ENCODE assay signal across 18 cellular contexts in the genomic region with DNA sequence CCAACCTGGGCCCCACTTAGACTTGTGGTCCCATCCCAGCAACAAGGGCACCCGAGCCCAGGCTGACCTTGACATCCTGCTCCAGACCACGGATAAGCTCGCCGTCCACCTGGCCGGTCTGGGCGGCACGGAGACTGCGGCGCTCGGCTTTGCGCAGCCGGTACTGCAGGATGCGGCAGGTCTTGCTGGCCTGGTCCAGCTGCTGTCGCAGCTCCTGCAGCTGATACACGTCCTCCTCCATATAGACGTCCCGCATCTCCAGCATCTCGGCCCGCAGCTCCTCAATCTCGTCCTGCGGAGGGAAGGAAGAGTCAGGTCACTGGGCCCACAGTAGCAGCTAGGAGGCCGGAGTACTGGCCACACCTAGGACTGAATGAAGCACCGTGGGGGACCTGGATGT. TPM values are rescaled to one million over a fixed set of nuclear protein-coding genes. Genes with fewer than 3 reads are reported as not detected.
DNase-seq lines count a peak whose midpoint lies in the region; ATAC-seq and TF ChIP-seq lines count a peak whose summit lies in the region.
"Had no signal": no experiment of that assay in that cellular context is flagged by ENCODE, and none has a peak within 500 bp of the region (broad histone marks: within the 10 kb centered on the region; RNA-seq: fewer than 3 reads in every experiment).

No MANE protein-coding gene starts in this region.

- H3K4me3 ChIP-seq in IMR-90 (ENCODE audit: insufficient read depth, low read depth, low read length) = no peak overlapping the region
- no peak overlapping the region for H3K4me3 ChIP-seq in endodermal cell (ENCODE audit: low read length)
- H3K4me3 ChIP-seq in sigmoid colon = no peak overlapping the region
- no peak overlapping the region for H3K4me3 ChIP-seq in breast epithelium
- H3K4me3 ChIP-seq: GM12878, GM23338 had no signal

- H3K27me3 ChIP-seq in IMR-90 (ENCODE audit: control insufficient read depth, insufficient read depth, low read length) (no peaks in the 10 kb centered on the region), endodermal cell (ENCODE audit: control insufficient read depth, insufficient read depth, low read length, poor library complexity, severe bottlenecking) (no peaks in the 10 kb centered on the region), sigmoid colon (no peaks in the 10 kb centered on the region), breast epithelium (no peaks in the 10 kb centered on the region)

- H3K79me1 ChIP-seq in IMR-90 (ENCODE audit: low read depth in 1 of 2, low read length in 2 of 2) = peaks cover 15 to 76% of the 10 kb centered on the region in 2 experiments

- no peak for TF ChIP-seq RAD21 in IMR-90 (IDR thresholded peaks at IDR 0.05; ENCODE audit: low read length)

- H3K56ac ChIP-seq in IMR-90 (ENCODE audit: extremely low read depth, insufficient read depth, low read length) = no peak overlapping the region

- no peak overlapping the region for H2AK9ac ChIP-seq in IMR-90 (replicated peaks; ENCODE audit: low read depth, low read length, poor library complexity)

- H3K4me1 ChIP-seq in IMR-90 (ENCODE audit: control insufficient read depth, insufficient read depth, low read length) = peaks cover 22% of the 10 kb centered on the region
- H3K4me1 ChIP-seq in endodermal cell (ENCODE audit: control insufficient read depth, insufficient read depth, low read length) = peaks cover 3% of the 10 kb centered on the region
- peaks cover 0 to 58% (median 49%) of the 10 kb centered on the region in 4 donors for H3K4me1 ChIP-seq in sigmoid colon
- H3K4me1 ChIP-seq in breast epithelium = no peaks in the 10 kb centered on the region

- peak overlapping the region; percentile 1; the same call in 1 of the 2 replicates for H2AK5ac ChIP-seq in IMR-90 (ENCODE audit: low read depth, low read length)

- H3K9me3 ChIP-seq in IMR-90 (ENCODE audit: control insufficient read depth, insufficient read depth, low read length) (no peaks in the 10 kb centered on the region), endodermal cell (ENCODE audit: control insufficient read depth, low read length) (no peaks in the 10 kb centered on the region), sigmoid colon (no peaks in the 10 kb centered on the region), breast epithelium (no peaks in the 10 kb centered on the region)

- H2BK15ac ChIP-seq in IMR-90 (ENCODE audit: low read depth, low read length) = no peak overlapping the region

- no peak overlapping the region for H4K91ac ChIP-seq in IMR-90 (ENCODE audit: insufficient read depth, low read depth, low read length)

- H3K4ac ChIP-seq in IMR-90 (ENCODE audit: low read depth, low read length) = no peak overlapping the region

- H3K23ac ChIP-seq in IMR-90 (ENCODE audit: low read depth, low read length) = no peak overlapping the region

- H4K5ac ChIP-seq in IMR-90 (ENCODE audit: low read depth, low read length) = no peak overlapping the region

- H3K4me3 Mint-ChIP-seq in activated CD4-positive, alpha-beta T cell treated with anti-CD3 and anti-CD28 coated beads, Interleukin-2, amount 10 ng/mL, durations not matched to agents 7 days and 5 days = no peak overlapping the region
- no peak overlapping the region for H3K4me3 Mint-ChIP-seq in endodermal cell
- H3K4me3 Mint-ChIP-seq: GM23338 had no signal

- no peak overlapping the region for H3K18ac ChIP-seq in IMR-90 (ENCODE audit: low read depth, low read length)

- dilution Hi-C loops in IMR-90 (cut with HindIII; ENCODE audit: low sequenced_read_pairs, unreplicated experiment) = no loop called here

- no peaks in the 10 kb centered on the region for H3K27me3 Mint-ChIP-seq in activated CD4-positive, alpha-beta T cell treated with anti-CD3 and anti-CD28 coated beads, Interleukin-2, amount 10 ng/mL, durations not matched to agents 7 days and 5 days
- no peaks in the 10 kb centered on the region for H3K27me3 Mint-ChIP-seq in endodermal cell (ENCODE audit: insufficient read depth)

- peaks cover 6% of the 10 kb centered on the region; the same call in 1 of the 2 replicates for H4K20me1 ChIP-seq in IMR-90 (ENCODE audit: insufficient read depth, low read length)

- WGBS in IMR-90 (ENCODE audit: extremely low coverage in 2 of 2, insufficient read length in 1 of 2), 2 experiments = 100% methylated on average over 8 of the region's 23 CpGs; no CpG with 5 or more reads in 1 of the 2 experiments
- WGBS in endodermal cell (ENCODE audit: insufficient coverage in 1 of 2, insufficient read length in 1 of 2), 2 experiments = 96% methylated on average over 23 of the region's 23 CpGs
- 97% methylated on average over 23 of the region's 23 CpGs for WGBS in sigmoid colon, 2 donors

- peaks cover 14% of the 10 kb centered on the region for H3K9me1 ChIP-seq in IMR-90 (ENCODE audit: insufficient read depth, low read length)

- intact Hi-C loops in IMR-90 (cut with micrococcal nuclease) (no loop called here), sigmoid colon (cut with DNase I) (no loop called here), breast epithelium (cut with DNase I; ENCODE audit: low total_unique reads) (no loop called here)

- peaks cover 55% of the 10 kb centered on the region for H3K4me1 Mint-ChIP-seq in activated CD4-positive, alpha-beta T cell treated with anti-CD3 and anti-CD28 coated beads, Interleukin-2, amount 10 ng/mL, durations not matched to agents 7 days and 5 days
- H3K4me1 Mint-ChIP-seq in endodermal cell = peaks cover 4% of the 10 kb centered on the region

- H3K27ac ChIP-seq in IMR-90 (ENCODE audit: insufficient read depth, low read length) (no peak overlapping the region), endodermal cell (ENCODE audit: low read depth, low read length) (no peak overlapping the region), sigmoid colon (peak overlapping the region in 1 of 4 donors; percentile 19), breast epithelium (no peak overlapping the region)
- H3K27ac ChIP-seq: KMS-11 had no signal

- H2BK120ac ChIP-seq in IMR-90 (ENCODE audit: low read depth, low read length) = no peak overlapping the region

- peak overlapping the region; percentile 21 for H2AFZ ChIP-seq in IMR-90 (replicated peaks; ENCODE audit: low read length, poor library complexity)
- H2AFZ ChIP-seq: GM23338 had no signal

- CTCF ChIA-PET in activated CD4-positive, alpha-beta T cell treated with anti-CD3 and anti-CD28 coated beads, Interleukin-2, amount 10 ng/mL, durations not matched to agents 7 days and 5 days (lab: Charles Lee) = interaction anchor here (1.1 to 4.2 kb wide), 2 partner anchors 9 kb away, joined by 3 to 29 read pairs; no protein-coding TSS in a partner anchor
- CTCF ChIA-PET in IMR-90 (lab: Yijun Ruan, JAX) = interaction anchor here (0.6 kb wide), 1 partner anchor 9 kb away, joined by 3 read pairs; no protein-coding TSS in a partner anchor

- TF ChIP-seq CTCF in IMR-90 (conservative IDR thresholded peaks at IDR 0.05; ENCODE audit: low read depth, low read length) (no peak), endodermal cell (conservative IDR thresholded peaks at IDR 0.05) (no peak), sigmoid colon (IDR thresholded peaks at IDR 0.05) (no peak), breast epithelium (IDR thresholded peaks at IDR 0.05) (no peak)

- BruUV-seq in IMR-90 (replicated peaks; lab: Mats Ljungman, UMichigan) = no TSS peak

- no peak overlapping the region for H3K4me2 ChIP-seq in IMR-90 (ENCODE audit: low read depth, low read length)
- H3K4me2 ChIP-seq: GM23338, KMS-11 had no signal

- no peak for ATAC-seq in IMR-90 (ENCODE audit: low read depth)
- ATAC-seq: GM12878, GM23338 had no signal

- H3K36me3 ChIP-seq in IMR-90 (ENCODE audit: control insufficient read depth, insufficient read depth, low read length) = peaks cover 12% of the 10 kb centered on the region
- peaks cover 11% of the 10 kb centered on the region for H3K36me3 ChIP-seq in endodermal cell (ENCODE audit: control insufficient read depth, insufficient read depth, low read length)
- peaks cover 0 to 28% (median 17%) of the 10 kb centered on the region in 4 donors for H3K36me3 ChIP-seq in sigmoid colon
- no peaks in the 10 kb centered on the region for H3K36me3 ChIP-seq in breast epithelium

- H4K8ac ChIP-seq in IMR-90 (ENCODE audit: low read depth in 2 of 2, low read length in 2 of 2) = no peak overlapping the region

- POLR2A ChIA-PET in activated CD4-positive, alpha-beta T cell treated with anti-CD3 and anti-CD28 coated beads, Interleukin-2, amount 10 ng/mL, durations not matched to agents 7 days and 5 days (lab: Charles Lee) = no interaction called here
- POLR2A ChIA-PET in IMR-90 (lab: Charles Lee; ENCODE audit: unreplicated experiment) = no interaction called here

- H3K14ac ChIP-seq in IMR-90 (replicated peaks; ENCODE audit: low read depth, low read length) = no peak overlapping the region

- in situ Hi-C loops in IMR-90 (cut with MboI; ENCODE audit: low sequenced_read_pairs) = no loop called here

- H3K9me3 Mint-ChIP-seq in activated CD4-positive, alpha-beta T cell treated with anti-CD3 and anti-CD28 coated beads, Interleukin-2, amount 10 ng/mL, durations not matched to agents 7 days and 5 days = no peaks in the 10 kb centered on the region
- no peaks in the 10 kb centered on the region for H3K9me3 Mint-ChIP-seq in endodermal cell
- H3K9me3 Mint-ChIP-seq: GM23338 had no signal

- DNase-seq in activated CD4-positive, alpha-beta T cell treated with anti-CD3 and anti-CD28 coated beads, Interleukin-2, amount 10 ng/mL, durations not matched to agents 7 days and 5 days = no peak
- no peak for DNase-seq in activated CD4-positive, alpha-beta T cell treated with anti-CD3 and anti-CD28 coated beads, Interleukin-2, amount 50 U/mL, for 1 hour
- no peak for DNase-seq in IMR-90
- no peak for DNase-seq in endodermal cell
- DNase-seq in sigmoid colon = peak; percentile 60
- DNase-seq in breast epithelium (ENCODE audit: low spot score in 2 of 2) = no peak
- DNase-seq in middle frontal gyrus (ENCODE audit: extremely low spot score, low spot score) = no peak
- no peak for DNase-seq in activated CD4-positive, alpha-beta T cell treated with anti-CD3 and anti-CD28 coated beads for 48 hours
- DNase-seq: DND-41, NCI-H1092, NCI-H2081, NCI-H510A, NCI-H82, SHP77 had no signal

- H2BK20ac ChIP-seq in IMR-90 (ENCODE audit: low read depth, low read length) = no peak overlapping the region

- no peak for TF ChIP-seq EP300 in sigmoid colon (IDR thresholded peaks at IDR 0.05)

- H3K9ac ChIP-seq in IMR-90 (ENCODE audit: low read depth, low read length) (no peak overlapping the region), endodermal cell (ENCODE audit: extremely low read depth, low read length, poor library complexity, severe bottlenecking) (no peak overlapping the region)
- H3K9ac ChIP-seq: KMS-11 had no signal

- no peaks in the 10 kb centered on the region for H3K36me3 Mint-ChIP-seq in activated CD4-positive, alpha-beta T cell treated with anti-CD3 and anti-CD28 coated beads, Interleukin-2, amount 10 ng/mL, durations not matched to agents 7 days and 5 days (ENCODE audit: low read depth)
- peaks cover 24% of the 10 kb centered on the region for H3K36me3 Mint-ChIP-seq in endodermal cell (ENCODE audit: low read depth)

- no peak for TF ChIP-seq POLR2A in IMR-90 (IDR thresholded peaks at IDR 0.05; ENCODE audit: low read depth, low read length)
- TF ChIP-seq POLR2A in sigmoid colon (IDR thresholded peaks at IDR 0.05) = no peak
- TF ChIP-seq POLR2A in breast epithelium (IDR thresholded peaks at IDR 0.05) = no peak

- no peak overlapping the region for H2BK5ac ChIP-seq in IMR-90 (ENCODE audit: low read depth, low read length, poor library complexity, severe bottlenecking)

- peak overlapping the region; percentile 19 for H3K27ac Mint-ChIP-seq in activated CD4-positive, alpha-beta T cell treated with anti-CD3 and anti-CD28 coated beads, Interleukin-2, amount 10 ng/mL, durations not matched to agents 7 days and 5 days
- H3K27ac Mint-ChIP-seq in endodermal cell = peak overlapping the region; percentile 30
- H3K27ac Mint-ChIP-seq: GM23338 had no signal

RNA-seq across cellular contexts. Expression of a gene that starts 36.8 kb away (rescaled TPM):
- not detected for total RNA-seq in activated CD4-positive, alpha-beta T cell treated with anti-CD3 and anti-CD28 coated beads, Interleukin-2, amount 10 ng/mL, durations not matched to agents 7 days and 5 days
- total RNA-seq in IMR-90 (2012; rRNA removed) (under 0.01 and 0.18 TPM in 2 replicates), endodermal cell (under 1 TPM; 0.18 to 0.24 TPM), sigmoid colon (under 1 TPM in 1 of 4 donors, not detected in 3; 0.36 TPM), breast epithelium (1 to 10 TPM in 1 of 3 donors, not detected in 2; 1.1 TPM)
- polyA plus RNA-seq in IMR-90 (2012; rRNA removed) (0.07 and 0.19 TPM in 2 replicates), sigmoid colon (10 to 100 TPM; 14.6 to 25.8 (median 24.3) TPM)
- polyA plus RNA-seq in IMR-90 (2012; cell fraction: cytosol; rRNA removed) = 0.05 and 0.08 TPM in 2 replicates
- polyA plus RNA-seq in IMR-90 (2012; cell fraction: nucleus; rRNA removed; ENCODE audit: low replicate concordance) = 0.07 and 0.10 TPM in 2 replicates
- polyA plus RNA-seq in endodermal cell (2013, experiment 1 of 2) = 0.36 TPM
- polyA plus RNA-seq in endodermal cell (2013, experiment 2 of 2) = 0.54 TPM
- total RNA-seq: MCF 10A had no signal
